9 cellular contexts compared by ENCODE assay signal in genomic region chr9:35078066-35078465, GRCh38. TPM values are rescaled to one million over a fixed set of nuclear protein-coding genes. Genes with fewer than 3 reads are reported as not detected.
DNase-seq lines count a peak whose midpoint lies in the region; ATAC-seq and TF ChIP-seq lines count a peak whose summit lies in the region.
"Had no signal": no experiment of that assay in that cellular context is flagged by ENCODE, and none has a peak within 500 bp of the region (broad histone marks: within the 10 kb centered on the region; RNA-seq: fewer than 3 reads in every experiment).

No MANE protein-coding gene starts in this region.

- no peak for DNase-seq in AG04450 (ENCODE audit: low read depth, low spot score)
- no peak for DNase-seq in HCT116 (ENCODE audit: low read depth, low spot score)
- DNase-seq in activated T-helper 1 cell treated with anti-CD3 and anti-CD28 coated beads, Interleukin-12 subunit alpha, Interleukin-12 subunit beta, Interleukin-2, Interleukin-4 antibody, amounts not matched to agents 30 ng/mL and 10 ng/mL and 1 ng/mL, durations not matched to agents 14 hours and 24 hours and 36 hours (ENCODE audit: low spot score): no peak
- no peak for DNase-seq in memory B cell (ENCODE audit: low spot score in 2 of 2)
- no peak for DNase-seq in DMS 273 treated with DMSO at 0.1 percent for 48 hours (lab: John Stamatoyannopoulos, UW)
- no peak for DNase-seq in right atrium auricular region (ENCODE audit: low spot score)
- DNase-seq: stomach had no signal

- no peak overlapping the region for H2AFZ ChIP-seq in HCT116 (ENCODE audit: low read depth, low read length, poor library complexity, severe bottlenecking)

- no peaks in the 10 kb centered on the region for H3K9me3 Mint-ChIP-seq in activated T-helper 1 cell treated with anti-CD3 and anti-CD28 coated beads, Interleukin-12 subunit alpha, Interleukin-12 subunit beta, Interleukin-2, Interleukin-4 antibody, amounts not matched to agents 30 ng/mL and 10 ng/mL and 1 ng/mL, durations not matched to agents 14 hours and 24 hours and 36 hours
- H3K9me3 Mint-ChIP-seq in memory B cell: no peaks in the 10 kb centered on the region

- H3K27me3 Mint-ChIP-seq in activated T-helper 1 cell treated with anti-CD3 and anti-CD28 coated beads, Interleukin-12 subunit alpha, Interleukin-12 subunit beta, Interleukin-2, Interleukin-4 antibody, amounts not matched to agents 30 ng/mL and 10 ng/mL and 1 ng/mL, durations not matched to agents 14 hours and 24 hours and 36 hours (ENCODE audit: insufficient read depth): no peaks in the 10 kb centered on the region
- no peaks in the 10 kb centered on the region for H3K27me3 Mint-ChIP-seq in memory B cell

- POLR2A ChIA-PET in AG04450 (lab: Yijun Ruan, JAX): interaction anchor here (0.6 kb wide), 1 partner anchor 88 kb away, joined by 3 read pairs; no protein-coding TSS in a partner anchor
- POLR2A ChIA-PET in HCT116 (lab: Charles Lee): no interaction called here

- H3K4me2 ChIP-seq in HCT116 (ENCODE audit: low read length): peak overlapping the region; percentile 92

- peak overlapping the region; percentile 96 for H3K4me3 Mint-ChIP-seq in activated T-helper 1 cell treated with anti-CD3 and anti-CD28 coated beads, Interleukin-12 subunit alpha, Interleukin-12 subunit beta, Interleukin-2, Interleukin-4 antibody, amounts not matched to agents 30 ng/mL and 10 ng/mL and 1 ng/mL, durations not matched to agents 14 hours and 24 hours and 36 hours
- peak overlapping the region; percentile 50 for H3K4me3 Mint-ChIP-seq in memory B cell

- TF ChIP-seq RAD21 in HCT116 (IDR thresholded peaks at IDR 0.05; ENCODE audit: low read depth): no peak

- H3K27ac Mint-ChIP-seq in activated T-helper 1 cell treated with anti-CD3 and anti-CD28 coated beads, Interleukin-12 subunit alpha, Interleukin-12 subunit beta, Interleukin-2, Interleukin-4 antibody, amounts not matched to agents 30 ng/mL and 10 ng/mL and 1 ng/mL, durations not matched to agents 14 hours and 24 hours and 36 hours: peak overlapping the region; percentile 76
- H3K27ac Mint-ChIP-seq in memory B cell: no peak overlapping the region

- ATAC-seq in HCT116 (no peak), memory B cell (ENCODE audit: low read depth) (no peak), GM19035 (IDR thresholded peaks at IDR 0.05; ENCODE audit: unreplicated experiment) (no peak), HG02840 (IDR thresholded peaks at IDR 0.05; ENCODE audit: low FRiP score, unreplicated experiment) (no peak)

- BruUV-seq in HCT116 (replicated peaks; lab: Mats Ljungman, UMichigan): no TSS peak

- TF ChIP-seq CTCF in AG04450 (IDR thresholded peaks at IDR 0.05; ENCODE audit: low read depth, low read length): no peak
- no peak for TF ChIP-seq CTCF in HCT116 (IDR thresholded peaks at IDR 0.05 in 2 of 3, conservative IDR thresholded peaks at IDR 0.05 in 1 of 3; ENCODE audit: borderline replicate concordance in 1 of 3, insufficient read depth in 1 of 3, low read depth in 2 of 3, low read length in 2 of 3)
- TF ChIP-seq CTCF in right atrium auricular region (IDR thresholded peaks at IDR 0.05): no peak

- H3K27ac ChIP-seq in AG04450 (ENCODE audit: low read depth, low read length) (no peak overlapping the region), HCT116 (ENCODE audit: low read depth, low read length) (no peak overlapping the region), right atrium auricular region (no peak overlapping the region)

- peaks cover 2 to 34% of the 10 kb centered on the region in 2 experiments; a peak in 2 of 4 replicates for H3K36me3 ChIP-seq in HCT116 (ENCODE audit: control insufficient read depth in 1 of 2, insufficient read depth in 2 of 2, low read length in 2 of 2)
- H3K36me3 ChIP-seq in right atrium auricular region: no peaks in the 10 kb centered on the region

- no peaks in the 10 kb centered on the region for H3K9me3 ChIP-seq in AG04450 (ENCODE audit: control insufficient read depth, insufficient read depth, low read length)
- no peaks in the 10 kb centered on the region for H3K9me3 ChIP-seq in HCT116 (ENCODE audit: control insufficient read depth in 1 of 2, insufficient read depth in 1 of 2, low read depth in 1 of 2, low read length in 2 of 2)
- no peaks in the 10 kb centered on the region for H3K9me3 ChIP-seq in right atrium auricular region
- H3K9me3 ChIP-seq: stomach had no signal

- peaks cover 35% of the 10 kb centered on the region for H3K79me2 ChIP-seq in HCT116 (ENCODE audit: insufficient read depth, low read length)

- H4K20me1 ChIP-seq in HCT116 (ENCODE audit: insufficient read depth): no peaks in the 10 kb centered on the region

- TF ChIP-seq POLR2A in HCT116 (IDR thresholded peaks at IDR 0.05; ENCODE audit: borderline replicate concordance, extremely low read depth, insufficient read depth, insufficient read length): no peak

- H3K27me3 ChIP-seq in AG04450 (ENCODE audit: control insufficient read depth, insufficient read depth, low read length) (no peaks in the 10 kb centered on the region), HCT116 (ENCODE audit: insufficient read depth, low read length) (no peaks in the 10 kb centered on the region), right atrium auricular region (no peaks in the 10 kb centered on the region)
- H3K27me3 ChIP-seq: stomach had no signal

- CTCF ChIA-PET in AG04450 (lab: Charles Lee) (interaction anchor here (0.6 to 2.5 kb wide), 4 partner anchors 19 to 711 kb away, joined by 3 to 11 read pairs (median 4); partner anchors contain the start of gene PIGO), HCT116 (lab: Charles Lee) (no interaction called here)

- H3K4me1 ChIP-seq in HCT116 (ENCODE audit: control insufficient read depth in 1 of 2, insufficient read depth in 2 of 2, low read length in 2 of 2): peaks cover 14 to 27% of the 10 kb centered on the region in 2 experiments
- H3K4me1 ChIP-seq in right atrium auricular region: peaks cover 0 to 21% of the 10 kb centered on the region in 2 donors

- no peaks in the 10 kb centered on the region for H3K9me2 ChIP-seq in HCT116 (ENCODE audit: insufficient read depth)

- intact Hi-C loops in HCT116 (cut with micrococcal nuclease): no loop called here
- intact Hi-C loops in activated T-helper 1 cell treated with anti-CD3 and anti-CD28 coated beads, Interleukin-12 subunit alpha, Interleukin-12 subunit beta, Interleukin-2, Interleukin-4 antibody, amounts not matched to agents 30 ng/mL and 10 ng/mL and 1 ng/mL, durations not matched to agents 14 hours and 24 hours and 36 hours (cut with micrococcal nuclease): loop anchor here (5.0 to 10.0 kb wide), 4 partner anchors 413 to 1606 kb away; partner anchors contain the start of genes CCL27, DNAI1, FAM219A and NOL6

- H3K4me1 Mint-ChIP-seq in activated T-helper 1 cell treated with anti-CD3 and anti-CD28 coated beads, Interleukin-12 subunit alpha, Interleukin-12 subunit beta, Interleukin-2, Interleukin-4 antibody, amounts not matched to agents 30 ng/mL and 10 ng/mL and 1 ng/mL, durations not matched to agents 14 hours and 24 hours and 36 hours (ENCODE audit: low read depth): peaks cover 39% of the 10 kb centered on the region
- H3K4me1 Mint-ChIP-seq in memory B cell: peaks cover 8% of the 10 kb centered on the region

- H3K36me3 Mint-ChIP-seq in activated T-helper 1 cell treated with anti-CD3 and anti-CD28 coated beads, Interleukin-12 subunit alpha, Interleukin-12 subunit beta, Interleukin-2, Interleukin-4 antibody, amounts not matched to agents 30 ng/mL and 10 ng/mL and 1 ng/mL, durations not matched to agents 14 hours and 24 hours and 36 hours (ENCODE audit: low read depth): peaks cover 29% of the 10 kb centered on the region
- peaks cover 5% of the 10 kb centered on the region for H3K36me3 Mint-ChIP-seq in memory B cell

- RAD21 ChIA-PET in HCT116 (lab: Charles Lee; ENCODE audit: low non-redundant PET in 1 of 2, low total read pairs in 2 of 2, uncharacterized antibody in 2 of 2, unreplicated experiment in 2 of 2): interaction anchor here in 1 of 2 experiments (0.7 kb wide), 1 partner anchor 24 kb away, joined by 3 read pairs; no protein-coding TSS in a partner anchor

- H3K9ac ChIP-seq in HCT116 (ENCODE audit: low read length): peak overlapping the region; percentile 92

- H3K4me3 ChIP-seq in AG04450 (ENCODE audit: low read depth, low read length): peak overlapping the region; percentile 81
- H3K4me3 ChIP-seq in HCT116 (replicated peaks in 1 of 2; ENCODE audit: low read depth in 1 of 2, low read length in 2 of 2): peak overlapping the region; percentile 91 to 94
- H3K4me3 ChIP-seq in right atrium auricular region: no peak overlapping the region

RNA-seq across cellular contexts. Expression of gene FANCG, which starts 1.7 kb away (rescaled TPM):
- polyA plus RNA-seq in AG04450 (2011; rRNA removed): 8.5 and 9.1 TPM in 2 replicates
- polyA minus RNA-seq in AG04450 (2011; rRNA and poly(A)+ RNA removed): 9.5 and 11.5 TPM in 2 replicates
- total RNA-seq in HCT116 (2021; ENCODE audit: unreplicated experiment) (82.3 TPM), right atrium auricular region (1 to 10 TPM in 1 of 2 donors, under 1 TPM in 1; 0.89 to 1.9 TPM)
- 51.5 and 67.5 TPM in 2 replicates for polyA plus RNA-seq in HCT116 (2012)
- total RNA-seq in activated T-helper 1 cell treated with anti-CD3 and anti-CD28 coated beads, Interleukin-12 subunit alpha, Interleukin-12 subunit beta, Interleukin-2, Interleukin-4 antibody, amounts not matched to agents 30 ng/mL and 10 ng/mL and 1 ng/mL, durations not matched to agents 14 hours and 24 hours and 36 hours: 102 and 104 TPM in 2 replicates

RNA-seq across cellular contexts. Expression of gene VCP, which starts 5.6 kb away (rescaled TPM):
- polyA plus RNA-seq in AG04450 (2011; rRNA removed): 386 and 411 TPM in 2 replicates
- 515 and 594 TPM in 2 replicates for polyA minus RNA-seq in AG04450 (2011; rRNA and poly(A)+ RNA removed)
- total RNA-seq in HCT116 (2021; ENCODE audit: unreplicated experiment) (170 TPM), right atrium auricular region (100 to 1,000 TPM; 150 to 157 TPM)
- 169 and 178 TPM in 2 replicates for polyA plus RNA-seq in HCT116 (2012)
- total RNA-seq in activated T-helper 1 cell treated with anti-CD3 and anti-CD28 coated beads, Interleukin-12 subunit alpha, Interleukin-12 subunit beta, Interleukin-2, Interleukin-4 antibody, amounts not matched to agents 30 ng/mL and 10 ng/mL and 1 ng/mL, durations not matched to agents 14 hours and 24 hours and 36 hours: 334 and 353 TPM in 2 replicates

RNA-seq across cellular contexts. Expression of gene PIGO, which starts 18.3 kb away (rescaled TPM):
- polyA plus RNA-seq in AG04450 (2011; rRNA removed): 14.1 and 14.3 TPM in 2 replicates
- polyA minus RNA-seq in AG04450 (2011; rRNA and poly(A)+ RNA removed): 17.5 and 18.8 TPM in 2 replicates
- total RNA-seq in HCT116 (2021; ENCODE audit: unreplicated experiment) (24.0 TPM), right atrium auricular region (10 to 100 TPM in 1 of 2 donors, 1 to 10 TPM in 1; 9.0 to 12.3 TPM)
- 19.8 and 22.1 TPM in 2 replicates for polyA plus RNA-seq in HCT116 (2012)
- 34.4 and 39.7 TPM in 2 replicates for total RNA-seq in activated T-helper 1 cell treated with anti-CD3 and anti-CD28 coated beads, Interleukin-12 subunit alpha, Interleukin-12 subunit beta, Interleukin-2, Interleukin-4 antibody, amounts not matched to agents 30 ng/mL and 10 ng/mL and 1 ng/mL, durations not matched to agents 14 hours and 24 hours and 36 hours

RNA-seq across cellular contexts. Expression of gene STOML2, which starts 24.9 kb away (rescaled TPM):
- polyA plus RNA-seq in AG04450 (2011; rRNA removed): 125 and 151 TPM in 2 replicates
- polyA minus RNA-seq in AG04450 (2011; rRNA and poly(A)+ RNA removed): 73.2 and 92.5 TPM in 2 replicates
- total RNA-seq in HCT116 (2021; ENCODE audit: unreplicated experiment) (245 TPM), right atrium auricular region (100 to 1,000 TPM; 114 to 115 TPM)
- polyA plus RNA-seq in HCT116 (2012): 223 and 254 TPM in 2 replicates
- 250 and 261 TPM in 2 replicates for total RNA-seq in activated T-helper 1 cell treated with anti-CD3 and anti-CD28 coated beads, Interleukin-12 subunit alpha, Interleukin-12 subunit beta, Interleukin-2, Interleukin-4 antibody, amounts not matched to agents 30 ng/mL and 10 ng/mL and 1 ng/mL, durations not matched to agents 14 hours and 24 hours and 36 hours

RNA-seq across cellular contexts. Expression of gene ATOSB, which starts 37.6 kb away (rescaled TPM):
- 20.4 and 24.6 TPM in 2 replicates for polyA plus RNA-seq in AG04450 (2011; rRNA removed)
- polyA minus RNA-seq in AG04450 (2011; rRNA and poly(A)+ RNA removed): 22.0 and 22.1 TPM in 2 replicates
- total RNA-seq in HCT116 (2021; ENCODE audit: unreplicated experiment) (10.2 TPM), right atrium auricular region (10 to 100 TPM; 19.6 to 22.2 TPM)
- polyA plus RNA-seq in HCT116 (2012): 13.2 and 13.7 TPM in 2 replicates
- total RNA-seq in activated T-helper 1 cell treated with anti-CD3 and anti-CD28 coated beads, Interleukin-12 subunit alpha, Interleukin-12 subunit beta, Interleukin-2, Interleukin-4 antibody, amounts not matched to agents 30 ng/mL and 10 ng/mL and 1 ng/mL, durations not matched to agents 14 hours and 24 hours and 36 hours: 4.8 and 5.4 TPM in 2 replicates

Comparison
In these comparisons a context has a peak if more than half of its experiments do, and no peak if none do; other contexts are left out.
1. H3K4me3 ChIP-seq: peak in AG04450 (single experiment) and HCT116 (2 of 2); none in right atrium auricular region (0 of 2).
2. RNA of gene FANCG, which starts 1.7 kb away (total RNA-seq): 102 to 104 TPM in activated T-helper 1 cell treated with anti-CD3 and anti-CD28 coated beads, Interleukin-12 subunit alpha, Interleukin-12 subunit beta, Interleukin-2, Interleukin-4 antibody, amounts not matched to agents 30 ng/mL and 10 ng/mL and 1 ng/mL, durations not matched to agents 14 hours and 24 hours and 36 hours and 82.3 TPM in HCT116 (single experiment); 0.89 to 1.9 TPM in right atrium auricular region; every median in the first group is over 10 times any median in the second.